Comparison of ENCODE assay signal across 8 cellular contexts in the genomic region with DNA sequence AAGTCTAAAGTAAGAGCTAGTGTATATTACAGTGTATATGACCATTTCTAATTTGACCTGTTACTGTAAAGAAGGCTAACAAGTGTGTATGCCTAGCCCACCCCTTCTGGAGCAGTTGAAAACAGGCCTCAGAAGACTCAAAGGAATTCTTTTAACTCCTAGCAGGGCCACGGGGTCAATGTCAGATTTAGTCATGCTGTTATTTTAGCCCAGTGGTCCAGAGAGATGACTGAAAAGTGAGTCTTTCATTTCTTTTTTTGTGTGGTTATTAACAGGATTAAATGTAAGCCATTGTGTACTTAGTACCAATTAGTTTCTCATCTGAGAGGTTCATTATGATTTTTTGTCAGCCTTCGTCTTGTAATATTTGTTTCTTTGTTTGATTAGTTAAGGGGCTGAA. TPM values are rescaled to one million over a fixed set of nuclear protein-coding genes. Genes with fewer than 3 reads are reported as not detected.
DNase-seq lines count a peak whose midpoint lies in the region; ATAC-seq and TF ChIP-seq lines count a peak whose summit lies in the region.

No MANE protein-coding gene starts in this region.

- TF ChIP-seq CTCF in WTC11 (IDR thresholded peaks at IDR 0.05) (no peak), esophagus squamous epithelium (IDR thresholded peaks at IDR 0.05) (no peak), CD14-positive monocyte (IDR thresholded peaks at IDR 0.05) (no peak)

- no peak overlapping the region for H3K4me3 ChIP-seq in esophagus squamous epithelium

- ATAC-seq in activated CD4-positive, alpha-beta T cell treated with anti-CD3 and anti-CD28 coated beads for 36 hours = no peak
- ATAC-seq in HG02884 (IDR thresholded peaks at IDR 0.05; ENCODE audit: unreplicated experiment) = peak; percentile 87
- ATAC-seq in WTC11 = peak; percentile 72

- peaks cover 0 to 5% (median 0%) of the 10 kb centered on the region in 3 donors for H3K36me3 ChIP-seq in esophagus squamous epithelium

- H3K4me1 Mint-ChIP-seq in activated CD4-positive, alpha-beta T cell treated with anti-CD3 and anti-CD28 coated beads for 36 hours = peaks cover 44% of the 10 kb centered on the region
- peaks cover 33% of the 10 kb centered on the region for H3K4me1 Mint-ChIP-seq in activated CD4-positive, alpha-beta T cell treated with anti-CD3 and anti-CD28 coated beads, Interleukin-2, amount 10 ng/mL, durations not matched to agents 7 days and 5 days
- H3K4me1 Mint-ChIP-seq in WTC11 (peaks cover 50% of the 10 kb centered on the region), CD14-positive monocyte (peaks cover 27% of the 10 kb centered on the region)

- peaks cover 30% of the 10 kb centered on the region for H3K36me3 Mint-ChIP-seq in activated CD4-positive, alpha-beta T cell treated with anti-CD3 and anti-CD28 coated beads for 36 hours (ENCODE audit: low read depth)
- H3K36me3 Mint-ChIP-seq in activated CD4-positive, alpha-beta T cell treated with anti-CD3 and anti-CD28 coated beads, Interleukin-2, amount 10 ng/mL, durations not matched to agents 7 days and 5 days (ENCODE audit: low read depth) = peaks cover 42% of the 10 kb centered on the region
- H3K36me3 Mint-ChIP-seq in WTC11 (no peaks in the 10 kb centered on the region), CD14-positive monocyte (peaks cover 19 to 26% of the 10 kb centered on the region in 2 donors)

- POLR2A ChIA-PET in activated CD4-positive, alpha-beta T cell treated with anti-CD3 and anti-CD28 coated beads for 36 hours (lab: Charles Lee) = no interaction called here
- POLR2A ChIA-PET in activated CD4-positive, alpha-beta T cell treated with anti-CD3 and anti-CD28 coated beads, Interleukin-2, amount 10 ng/mL, durations not matched to agents 7 days and 5 days (lab: Charles Lee) = no interaction called here
- POLR2A ChIA-PET in WTC11 (lab: Charles Lee) = no interaction called here

- DNase-seq in activated CD4-positive, alpha-beta T cell treated with anti-CD3 and anti-CD28 coated beads for 36 hours = no peak
- DNase-seq in activated CD4-positive, alpha-beta T cell treated with anti-CD3 and anti-CD28 coated beads, Interleukin-2, amount 10 ng/mL, durations not matched to agents 7 days and 5 days = no peak
- DNase-seq in WTC11 (ENCODE audit: low spot score) (no peak), retina (peak; percentile 44), D341Med (ENCODE audit: low spot score) (no peak), esophagus squamous epithelium (lab: John Stamatoyannopoulos, UW) (no peak), CD14-positive monocyte (ENCODE audit: low spot score) (no peak)

- H3K27me3 ChIP-seq in esophagus squamous epithelium = no peaks in the 10 kb centered on the region

- 53 to 62% methylated on average over 2 of the region's 2 CpGs for WGBS in esophagus squamous epithelium, 2 donors

- no peak overlapping the region for H3K27ac ChIP-seq in esophagus squamous epithelium

- CTCF ChIA-PET in activated CD4-positive, alpha-beta T cell treated with anti-CD3 and anti-CD28 coated beads for 36 hours (lab: Charles Lee) = interaction anchor here (0.6 kb wide), 1 partner anchor 27 kb away, joined by 3 read pairs; no protein-coding TSS in a partner anchor
- CTCF ChIA-PET in activated CD4-positive, alpha-beta T cell treated with anti-CD3 and anti-CD28 coated beads, Interleukin-2, amount 10 ng/mL, durations not matched to agents 7 days and 5 days (lab: Charles Lee) = no interaction called here
- CTCF ChIA-PET in WTC11 (lab: Charles Lee) = no interaction called here

- intact Hi-C loops in activated CD4-positive, alpha-beta T cell treated with anti-CD3 and anti-CD28 coated beads for 36 hours (cut with DNase I, micrococcal nuclease) = no loop called here
- intact Hi-C loops in esophagus squamous epithelium (cut with DNase I) (no loop called here), CD14-positive monocyte (cut with micrococcal nuclease) (no loop called here)

- no peaks in the 10 kb centered on the region for H3K9me3 ChIP-seq in esophagus squamous epithelium

- no peak for TF ChIP-seq POLR2A in esophagus squamous epithelium (IDR thresholded peaks at IDR 0.05)

- H3K4me1 ChIP-seq in esophagus squamous epithelium = peaks cover 0 to 7% (median 0%) of the 10 kb centered on the region in 3 donors

- no peaks in the 10 kb centered on the region for H3K9me3 Mint-ChIP-seq in activated CD4-positive, alpha-beta T cell treated with anti-CD3 and anti-CD28 coated beads for 36 hours (ENCODE audit: low read depth)
- H3K9me3 Mint-ChIP-seq in activated CD4-positive, alpha-beta T cell treated with anti-CD3 and anti-CD28 coated beads, Interleukin-2, amount 10 ng/mL, durations not matched to agents 7 days and 5 days = no peaks in the 10 kb centered on the region
- H3K9me3 Mint-ChIP-seq in WTC11 = no peaks in the 10 kb centered on the region
- no peaks in the 10 kb centered on the region for H3K9me3 Mint-ChIP-seq in CD14-positive monocyte

- peak overlapping the region; percentile 60 for H3K27ac Mint-ChIP-seq in activated CD4-positive, alpha-beta T cell treated with anti-CD3 and anti-CD28 coated beads for 36 hours
- no peak overlapping the region for H3K27ac Mint-ChIP-seq in activated CD4-positive, alpha-beta T cell treated with anti-CD3 and anti-CD28 coated beads, Interleukin-2, amount 10 ng/mL, durations not matched to agents 7 days and 5 days
- H3K27ac Mint-ChIP-seq in WTC11 (peak overlapping the region; percentile 76), CD14-positive monocyte (no peak overlapping the region)

- H3K4me3 Mint-ChIP-seq in activated CD4-positive, alpha-beta T cell treated with anti-CD3 and anti-CD28 coated beads for 36 hours = no peak overlapping the region
- no peak overlapping the region for H3K4me3 Mint-ChIP-seq in activated CD4-positive, alpha-beta T cell treated with anti-CD3 and anti-CD28 coated beads, Interleukin-2, amount 10 ng/mL, durations not matched to agents 7 days and 5 days
- no peak overlapping the region for H3K4me3 Mint-ChIP-seq in WTC11
- no peak overlapping the region for H3K4me3 Mint-ChIP-seq in CD14-positive monocyte

- H3K27me3 Mint-ChIP-seq in activated CD4-positive, alpha-beta T cell treated with anti-CD3 and anti-CD28 coated beads for 36 hours = no peaks in the 10 kb centered on the region
- H3K27me3 Mint-ChIP-seq in activated CD4-positive, alpha-beta T cell treated with anti-CD3 and anti-CD28 coated beads, Interleukin-2, amount 10 ng/mL, durations not matched to agents 7 days and 5 days = no peaks in the 10 kb centered on the region
- H3K27me3 Mint-ChIP-seq in WTC11 (ENCODE audit: low read depth) = no peaks in the 10 kb centered on the region
- H3K27me3 Mint-ChIP-seq in CD14-positive monocyte (ENCODE audit: low read depth in 3 of 3) = no peaks in the 10 kb centered on the region

TF ChIP-seq in WTC11, 78 proteins besides CTCF, POLR2A, EP300 and RAD21 (continues in another document):
- TF ChIP-seq, protein P1, sequence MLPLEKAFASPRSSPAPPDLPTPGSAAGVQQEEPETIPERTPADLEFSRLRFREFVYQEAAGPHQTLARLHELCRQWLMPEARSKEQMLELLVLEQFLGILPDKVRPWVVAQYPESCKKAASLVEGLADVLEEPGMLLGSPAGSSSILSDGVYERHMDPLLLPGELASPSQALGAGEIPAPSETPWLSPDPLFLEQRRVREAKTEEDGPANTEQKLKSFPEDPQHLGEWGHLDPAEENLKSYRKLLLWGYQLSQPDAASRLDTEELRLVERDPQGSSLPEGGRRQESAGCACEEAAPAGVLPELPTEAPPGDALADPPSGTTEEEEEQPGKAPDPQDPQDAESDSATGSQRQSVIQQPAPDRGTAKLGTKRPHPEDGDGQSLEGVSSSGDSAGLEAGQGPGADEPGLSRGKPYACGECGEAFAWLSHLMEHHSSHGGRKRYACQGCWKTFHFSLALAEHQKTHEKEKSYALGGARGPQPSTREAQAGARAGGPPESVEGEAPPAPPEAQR (CRISPR knock-in tag; IDR thresholded peaks at IDR 0.05) = no peak
- TF ChIP-seq ZBTB21 (CRISPR knock-in tag; IDR thresholded peaks at IDR 0.05; ENCODE audit: borderline replicate concordance) (no peak), ZNF138 (CRISPR knock-in tag; conservative IDR thresholded peaks at IDR 0.05) (no peak), ELF4 (CRISPR knock-in tag; IDR thresholded peaks at IDR 0.05; ENCODE audit: low read depth) (no peak), PREB (CRISPR knock-in tag; IDR thresholded peaks at IDR 0.05; ENCODE audit: borderline replicate concordance) (no peak)
- TF ChIP-seq, protein P2, sequence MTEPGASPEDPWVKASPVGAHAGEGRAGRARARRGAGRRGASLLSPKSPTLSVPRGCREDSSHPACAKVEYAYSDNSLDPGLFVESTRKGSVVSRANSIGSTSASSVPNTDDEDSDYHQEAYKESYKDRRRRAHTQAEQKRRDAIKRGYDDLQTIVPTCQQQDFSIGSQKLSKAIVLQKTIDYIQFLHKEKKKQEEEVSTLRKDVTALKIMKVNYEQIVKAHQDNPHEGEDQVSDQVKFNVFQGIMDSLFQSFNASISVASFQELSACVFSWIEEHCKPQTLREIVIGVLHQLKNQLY (CRISPR knock-in tag; IDR thresholded peaks at IDR 0.05) = no peak
- TF ChIP-seq, protein P3, sequence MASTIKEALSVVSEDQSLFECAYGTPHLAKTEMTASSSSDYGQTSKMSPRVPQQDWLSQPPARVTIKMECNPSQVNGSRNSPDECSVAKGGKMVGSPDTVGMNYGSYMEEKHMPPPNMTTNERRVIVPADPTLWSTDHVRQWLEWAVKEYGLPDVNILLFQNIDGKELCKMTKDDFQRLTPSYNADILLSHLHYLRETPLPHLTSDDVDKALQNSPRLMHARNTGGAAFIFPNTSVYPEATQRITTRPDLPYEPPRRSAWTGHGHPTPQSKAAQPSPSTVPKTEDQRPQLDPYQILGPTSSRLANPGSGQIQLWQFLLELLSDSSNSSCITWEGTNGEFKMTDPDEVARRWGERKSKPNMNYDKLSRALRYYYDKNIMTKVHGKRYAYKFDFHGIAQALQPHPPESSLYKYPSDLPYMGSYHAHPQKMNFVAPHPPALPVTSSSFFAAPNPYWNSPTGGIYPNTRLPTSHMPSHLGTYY (CRISPR knock-in tag; IDR thresholded peaks at IDR 0.05) = no peak

RNA-seq across cellular contexts. Expression of gene ZCCHC7, which starts 24.4 kb away (rescaled TPM):
- 10 to 100 TPM; 29.9 to 50.2 TPM for total RNA-seq in activated CD4-positive, alpha-beta T cell treated with anti-CD3 and anti-CD28 coated beads for 36 hours
- total RNA-seq in activated CD4-positive, alpha-beta T cell treated with anti-CD3 and anti-CD28 coated beads, Interleukin-2, amount 10 ng/mL, durations not matched to agents 7 days and 5 days = 10 to 100 TPM; 22.2 to 24.8 TPM
- total RNA-seq in WTC11 (2021) (25.6 to 30.1 TPM (median 27.2 TPM) in 3 replicates), esophagus squamous epithelium (10 to 100 TPM in 3 of 4 donors, 1 to 10 TPM in 1; 6.1 to 21.6 (median 13.0) TPM)
- polyA plus RNA-seq in CD14-positive monocyte = 10 to 100 TPM; 12.5 to 12.9 TPM

Comparison
In these comparisons a context has a peak if more than half of its experiments do, and no peak if none do; other contexts are left out.
1. H3K27ac Mint-ChIP-seq: peak in activated CD4-positive, alpha-beta T cell treated with anti-CD3 and anti-CD28 coated beads for 36 hours (single experiment) and WTC11 (single experiment); none in activated CD4-positive, alpha-beta T cell treated with anti-CD3 and anti-CD28 coated beads, Interleukin-2, amount 10 ng/mL, durations not matched to agents 7 days and 5 days (single experiment) and CD14-positive monocyte (0 of 7).